In the genomic region with DNA sequence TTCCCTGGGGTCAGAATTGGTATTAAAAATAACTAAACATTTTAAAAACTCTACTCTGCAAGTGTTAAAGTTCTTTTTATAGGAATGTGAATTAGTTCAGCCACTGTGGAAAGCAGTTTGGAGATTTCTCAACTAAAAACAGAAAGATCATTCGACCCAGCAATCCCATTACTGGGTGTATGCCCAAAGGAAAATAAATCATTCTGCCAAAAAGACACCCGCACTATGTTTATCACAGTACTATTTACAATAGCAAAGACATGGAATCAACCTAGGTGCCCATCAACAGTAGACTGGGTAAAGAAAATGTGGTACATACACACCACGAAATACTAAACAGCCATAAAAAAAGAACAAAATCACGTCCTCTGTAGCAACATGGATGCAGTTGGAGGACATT, we compare ENCODE assay signal across 9 cellular contexts. TPM values are rescaled to one million over a fixed set of nuclear protein-coding genes. Genes with fewer than 3 reads are reported as not detected.
DNase-seq lines count a peak whose midpoint lies in the region; ATAC-seq and TF ChIP-seq lines count a peak whose summit lies in the region.
"Had no signal": no experiment of that assay in that cellular context is flagged by ENCODE, and none has a peak within 500 bp of the region (broad histone marks: within the 10 kb centered on the region; RNA-seq: fewer than 3 reads in every experiment).

No MANE protein-coding gene starts in this region.

- peaks cover 16% of the 10 kb centered on the region for H3K4me1 ChIP-seq in lower lobe of right lung
- peaks cover 17% of the 10 kb centered on the region for H3K4me1 ChIP-seq in upper lobe of right lung
- H3K4me1 ChIP-seq in foreskin keratinocyte: peaks cover 9% of the 10 kb centered on the region

- POLR2A ChIA-PET in MCF 10A (lab: Yijun Ruan, JAX): interaction anchor here (0.6 to 5.3 kb wide), 5 partner anchors 9 to 63 kb away, joined by 4 to 52 read pairs (median 20); a partner anchor contains a TSS

- H3K4me3 ChIP-seq in lower lobe of right lung: peak overlapping the region; percentile 70
- H3K4me3 ChIP-seq in upper lobe of right lung: peak overlapping the region; percentile 69

- peak overlapping the region; percentile 36 for H3K4me3 Mint-ChIP-seq in stimulated activated naive CD8-positive, alpha-beta T cell treated with anti-CD3 and anti-CD28 coated beads, Interleukin-15, Interleukin-2, amounts not matched to agents 100 ng/mL and 50 ng/mL, for 24 hours
- peak overlapping the region; percentile 86 for H3K4me3 Mint-ChIP-seq in MCF 10A (ENCODE audit: unreplicated experiment)

- DNase-seq in stimulated activated naive CD8-positive, alpha-beta T cell treated with anti-CD3 and anti-CD28 coated beads, Interleukin-15, Interleukin-2, amounts not matched to agents 100 U/mL and 50 U/mL, for 24 hours: no peak
- DNase-seq in MCF 10A (ENCODE audit: unreplicated experiment): no peak
- DNase-seq in lower lobe of right lung: no peak
- no peak for DNase-seq in upper lobe of right lung
- DNase-seq in NCI-H345 (lab: John Stamatoyannopoulos, UW): no peak
- no peak for DNase-seq in foreskin keratinocyte
- DNase-seq in DMS 273 (lab: John Stamatoyannopoulos, UW; ENCODE audit: unreplicated experiment): no peak

- ATAC-seq in stimulated activated naive CD8-positive, alpha-beta T cell treated with anti-CD3 and anti-CD28 coated beads, Interleukin-15, Interleukin-2, amounts not matched to agents 100 U/mL and 50 U/mL, for 24 hours: no peak
- ATAC-seq in lower lobe of right lung (no peak), upper lobe of right lung (no peak), foreskin keratinocyte (no peak)

- no peak overlapping the region for H3K27ac Mint-ChIP-seq in stimulated activated naive CD8-positive, alpha-beta T cell treated with anti-CD3 and anti-CD28 coated beads, Interleukin-15, Interleukin-2, amounts not matched to agents 100 ng/mL and 50 ng/mL, for 24 hours
- H3K27ac Mint-ChIP-seq in MCF 10A (ENCODE audit: low read depth, unreplicated experiment): peak overlapping the region; percentile 82

- BruUV-seq in MCF 10A (replicated peaks; lab: Mats Ljungman, UMichigan): TSS peak; percentile 27

- H3K4me1 Mint-ChIP-seq in stimulated activated naive CD8-positive, alpha-beta T cell treated with anti-CD3 and anti-CD28 coated beads, Interleukin-15, Interleukin-2, amounts not matched to agents 100 ng/mL and 50 ng/mL, for 24 hours (ENCODE audit: low read depth): peaks cover 23% of the 10 kb centered on the region
- H3K4me1 Mint-ChIP-seq in MCF 10A (ENCODE audit: insufficient read depth, unreplicated experiment): peaks cover 11% of the 10 kb centered on the region

- TF ChIP-seq CTCF in MCF 10A (IDR thresholded peaks at IDR 0.05; ENCODE audit: unreplicated experiment) (no peak), lower lobe of right lung (IDR thresholded peaks at IDR 0.05) (no peak), upper lobe of right lung (IDR thresholded peaks at IDR 0.05) (no peak), foreskin keratinocyte (conservative IDR thresholded peaks at IDR 0.05) (no peak)

- no peaks in the 10 kb centered on the region for H3K9me3 Mint-ChIP-seq in stimulated activated naive CD8-positive, alpha-beta T cell treated with anti-CD3 and anti-CD28 coated beads, Interleukin-15, Interleukin-2, amounts not matched to agents 100 ng/mL and 50 ng/mL, for 24 hours
- H3K9me3 Mint-ChIP-seq in MCF 10A (ENCODE audit: unreplicated experiment): no peaks in the 10 kb centered on the region

- H3K27me3 Mint-ChIP-seq in stimulated activated naive CD8-positive, alpha-beta T cell treated with anti-CD3 and anti-CD28 coated beads, Interleukin-15, Interleukin-2, amounts not matched to agents 100 ng/mL and 50 ng/mL, for 24 hours: peaks cover 21% of the 10 kb centered on the region
- no peaks in the 10 kb centered on the region for H3K27me3 Mint-ChIP-seq in MCF 10A (ENCODE audit: insufficient read depth, unreplicated experiment)

- intact Hi-C loops in MCF 10A (cut with micrococcal nuclease) (no loop called here), lower lobe of right lung (cut with DNase I) (no loop called here), upper lobe of right lung (cut with DNase I) (no loop called here)

- H3K36me3 ChIP-seq in lower lobe of right lung: peaks cover 15% of the 10 kb centered on the region
- H3K36me3 ChIP-seq in upper lobe of right lung: no peaks in the 10 kb centered on the region
- H3K36me3 ChIP-seq: WERI-Rb-1 had no signal

- H3K27ac ChIP-seq in lower lobe of right lung (peak overlapping the region; percentile 33), upper lobe of right lung (no peak overlapping the region), foreskin keratinocyte (no peak overlapping the region)
- H3K27ac ChIP-seq: WERI-Rb-1 had no signal

- H3K9me3 ChIP-seq in lower lobe of right lung (no peaks in the 10 kb centered on the region), upper lobe of right lung (no peaks in the 10 kb centered on the region)

- H3K27me3 ChIP-seq in lower lobe of right lung (ENCODE audit: low read depth) (no peaks in the 10 kb centered on the region), upper lobe of right lung (no peaks in the 10 kb centered on the region), foreskin keratinocyte (no peaks in the 10 kb centered on the region)

- peaks cover 6% of the 10 kb centered on the region for H3K36me3 Mint-ChIP-seq in stimulated activated naive CD8-positive, alpha-beta T cell treated with anti-CD3 and anti-CD28 coated beads, Interleukin-15, Interleukin-2, amounts not matched to agents 100 ng/mL and 50 ng/mL, for 24 hours (ENCODE audit: low read depth)
- peaks cover 36% of the 10 kb centered on the region for H3K36me3 Mint-ChIP-seq in MCF 10A (ENCODE audit: insufficient read depth, unreplicated experiment)

- CTCF ChIA-PET in MCF 10A (lab: Yijun Ruan, JAX): interaction anchor here (1.3 to 2.3 kb wide), 2 partner anchors 44 to 63 kb away, joined by 6 to 8 read pairs; a partner anchor contains a TSS

RNA-seq across cellular contexts. Expression of a gene that starts 0.7 kb away (rescaled TPM):
- total RNA-seq in MCF 10A (2022) (13.3 and 16.7 TPM in 2 replicates), lower lobe of right lung (14.9 TPM), upper lobe of right lung (17.3 TPM), foreskin keratinocyte (9.8 TPM in 2 replicates)
- polyA plus RNA-seq in foreskin keratinocyte: 5.1 and 5.7 TPM in 2 replicates

RNA-seq across cellular contexts. Expression of a gene that starts 43.8 kb away (rescaled TPM):
- total RNA-seq in MCF 10A (2022): 42.8 and 43.4 TPM in 2 replicates
- total RNA-seq in lower lobe of right lung: 45.0 TPM
- 45.4 TPM for total RNA-seq in upper lobe of right lung
- total RNA-seq in foreskin keratinocyte: 25.3 and 28.8 TPM in 2 replicates
- 9.0 and 9.7 TPM in 2 replicates for polyA plus RNA-seq in foreskin keratinocyte

RNA-seq across cellular contexts. Expression of a gene that starts 48.6 kb away (rescaled TPM):
- 37.9 and 50.7 TPM in 2 replicates for total RNA-seq in MCF 10A (2022)
- 10.4 TPM for total RNA-seq in lower lobe of right lung
- total RNA-seq in upper lobe of right lung: 8.2 TPM
- total RNA-seq in foreskin keratinocyte: 44.9 and 57.8 TPM in 2 replicates
- 15.2 and 21.1 TPM in 2 replicates for polyA plus RNA-seq in foreskin keratinocyte
